ENCODE assay signal across 8 cellular contexts in the genomic region with DNA sequence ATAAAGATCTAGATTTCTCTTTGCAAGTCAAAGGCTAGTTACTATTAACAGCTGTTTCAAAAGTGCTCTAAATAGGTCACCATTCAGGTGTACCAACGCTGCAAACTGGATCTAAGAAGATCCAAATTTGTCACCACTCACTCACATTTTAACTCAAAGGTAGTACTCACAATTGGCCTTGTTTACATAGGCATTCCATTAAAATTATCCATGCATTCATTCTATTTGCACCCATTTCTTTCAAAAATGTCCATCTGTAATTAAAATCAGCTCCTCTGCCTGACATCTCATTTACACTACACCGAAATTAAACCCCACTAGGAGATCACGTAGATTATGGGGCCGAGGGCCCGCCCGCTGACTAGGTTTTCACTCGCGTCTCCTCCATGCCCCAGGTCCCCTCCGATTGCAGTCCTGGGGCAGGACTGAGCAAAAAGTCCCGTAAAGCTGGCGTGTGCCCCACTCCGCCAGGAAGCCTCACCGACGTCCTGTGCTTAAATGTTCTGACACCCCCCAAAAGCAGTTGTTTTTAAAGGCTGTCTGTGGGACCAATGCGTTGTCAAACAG. TPM values are rescaled to one million over a fixed set of nuclear protein-coding genes. Genes with fewer than 3 reads are reported as not detected.
DNase-seq lines count a peak whose midpoint lies in the region; ATAC-seq, FAIRE-seq and TF ChIP-seq lines count a peak whose summit lies in the region.

No MANE protein-coding gene starts in this region.

- H3K27ac ChIP-seq in colonic mucosa: peak overlapping the region; percentile 96

- peak overlapping the region; percentile 88 to 92 for H3K27ac Mint-ChIP-seq in natural killer cell

- ATAC-seq in activated T-cell treated with anti-CD3 and anti-CD28 coated beads, Interleukin-2, amount 50 U/mL, for 4 hours: peak; percentile 1
- ATAC-seq in natural killer cell (no peak), omental fat pad (ENCODE audit: low FRiP score) (no peak)

- H3K36me3 Mint-ChIP-seq in activated T-cell treated with anti-CD3 and anti-CD28 coated beads, Interleukin-2, amount 50 U/mL, for 4 hours (ENCODE audit: insufficient read depth): no peaks in the 10 kb centered on the region
- H3K36me3 Mint-ChIP-seq in natural killer cell: no peaks in the 10 kb centered on the region

- no peaks in the 10 kb centered on the region for H3K27me3 ChIP-seq in HAP-1 (ENCODE audit: low read depth)
- no peaks in the 10 kb centered on the region for H3K27me3 ChIP-seq in colonic mucosa

- peaks cover 24% of the 10 kb centered on the region for H3K4me1 Mint-ChIP-seq in activated T-cell treated with anti-CD3 and anti-CD28 coated beads, Interleukin-2, amount 50 U/mL, for 4 hours (ENCODE audit: low read depth)
- H3K4me1 Mint-ChIP-seq in natural killer cell: peaks cover 13 to 20% of the 10 kb centered on the region in 2 donors

- in situ Hi-C loops in HAP-1 (cut with MboI; ENCODE audit: low sequenced_read_pairs): no loop called here

- intact Hi-C loops in colonic mucosa (cut with DNase I) (loop anchor here (10.0 kb wide), 1 partner anchor 49 kb away; no protein-coding TSS in a partner anchor), natural killer cell (cut with micrococcal nuclease) (loop anchor here (1.0 kb wide), 2 partner anchors 59 to 96 kb away; a partner anchor contains a TSS)

- H3K4me3 ChIP-seq in HAP-1 (peak overlapping the region; percentile 94), colonic mucosa (peak overlapping the region; percentile 97)

- TF ChIP-seq CTCF in colonic mucosa (IDR thresholded peaks at IDR 0.05) (no peak), natural killer cell (IDR thresholded peaks at IDR 0.05) (no peak), omental fat pad (IDR thresholded peaks at IDR 0.05) (no peak)

- H3K27me3 Mint-ChIP-seq in activated T-cell treated with anti-CD3 and anti-CD28 coated beads, Interleukin-2, amount 50 U/mL, for 4 hours (ENCODE audit: low read depth): no peaks in the 10 kb centered on the region
- no peaks in the 10 kb centered on the region for H3K27me3 Mint-ChIP-seq in natural killer cell (ENCODE audit: low read depth in 2 of 2)

- peak overlapping the region; percentile 87 to 89 for H3K9ac ChIP-seq in colonic mucosa (ENCODE audit: low read depth in 2 of 2, low read length in 2 of 2)

- peak overlapping the region; percentile 94 for H3K4me3 Mint-ChIP-seq in activated T-cell treated with anti-CD3 and anti-CD28 coated beads, Interleukin-2, amount 50 U/mL, for 4 hours
- peak overlapping the region; percentile 91 for H3K4me3 Mint-ChIP-seq in natural killer cell

- H3K4me1 ChIP-seq in HAP-1 (peaks cover 4% of the 10 kb centered on the region; the same call in 1 of the 2 replicates), colonic mucosa (no peaks in the 10 kb centered on the region)

- DNase-seq in activated T-cell treated with anti-CD3 and anti-CD28 coated beads, Interleukin-2, amount 50 U/mL, for 4 hours: no peak
- no peak for DNase-seq in activated T-cell treated with anti-CD3 and anti-CD28 coated beads, Interleukin-2, amount 50 U/mL, for 48 hours
- DNase-seq in HAP-1 (ENCODE audit: low spot score in 2 of 2) (peak; percentile 34 to 58), NCI-H146 treated with DMSO at 0.1 percent for 48 hours (lab: John Stamatoyannopoulos, UW; ENCODE audit: unreplicated experiment) (peak; percentile 64), colonic mucosa (no peak), natural killer cell (no peak), omental fat pad (ENCODE audit: low spot score) (no peak), urothelium cell line (ENCODE audit: low spot score) (no peak)

- H3K9me3 ChIP-seq in HAP-1: no peaks in the 10 kb centered on the region
- H3K9me3 ChIP-seq in colonic mucosa: no peaks in the 10 kb centered on the region

- no peak for FAIRE-seq in urothelium cell line (lab: Jason Lieb, UNC)

- H3K36me3 ChIP-seq in HAP-1 (replicated peaks) (no peaks in the 10 kb centered on the region), colonic mucosa (no peaks in the 10 kb centered on the region)

- no peaks in the 10 kb centered on the region for H3K9me3 Mint-ChIP-seq in activated T-cell treated with anti-CD3 and anti-CD28 coated beads, Interleukin-2, amount 50 U/mL, for 4 hours
- no peaks in the 10 kb centered on the region for H3K9me3 Mint-ChIP-seq in natural killer cell

RNA-seq across cellular contexts. Expression of a gene that starts 1.3 kb away (rescaled TPM):
- total RNA-seq in activated T-cell treated with anti-CD3 and anti-CD28 coated beads, Interleukin-2, amount 50 U/mL, for 4 hours: 10 to 100 TPM in 2 of 3 donors, 1 to 10 TPM in 1; 9.9 to 11.1 (median 10.3) TPM
- total RNA-seq in colonic mucosa (10 to 100 TPM; 11.0 to 15.3 TPM), natural killer cell (10 to 100 TPM in 2 of 3 donors, 1 to 10 TPM in 1; 7.2 to 17.1 (median 10.9) TPM), omental fat pad (10 to 100 TPM; 11.5 to 28.5 (median 13.9) TPM)

RNA-seq across cellular contexts. Expression of a gene that starts 59.1 kb away (rescaled TPM):
- total RNA-seq in activated T-cell treated with anti-CD3 and anti-CD28 coated beads, Interleukin-2, amount 50 U/mL, for 4 hours: 10 to 100 TPM; 25.6 to 27.2 (median 26.3) TPM
- total RNA-seq in colonic mucosa (10 to 100 TPM; 17.5 to 23.5 TPM), natural killer cell (10 to 100 TPM; 24.2 to 27.3 (median 25.7) TPM), omental fat pad (10 to 100 TPM; 16.1 to 25.2 (median 20.1) TPM)

Comparison
In these comparisons a context has a peak if more than half of its experiments do, and no peak if none do; other contexts are left out.
1. ATAC-seq: peak in activated T-cell treated with anti-CD3 and anti-CD28 coated beads, Interleukin-2, amount 50 U/mL, for 4 hours (2 of 2); none in natural killer cell (0 of 3) and omental fat pad (single experiment).
2. DNase-seq: peak in HAP-1 (2 of 2) and NCI-H146 treated with DMSO at 0.1 percent for 48 hours (single experiment); none in activated T-cell treated with anti-CD3 and anti-CD28 coated beads, Interleukin-2, amount 50 U/mL, for 4 hours (single experiment), activated T-cell treated with anti-CD3 and anti-CD28 coated beads, Interleukin-2, amount 50 U/mL, for 48 hours (0 of 2), colonic mucosa (single experiment), natural killer cell (single experiment), omental fat pad (single experiment) and urothelium cell line (single experiment).